Comparison of ENCODE assay signal across 16 cellular contexts in the genomic region with DNA sequence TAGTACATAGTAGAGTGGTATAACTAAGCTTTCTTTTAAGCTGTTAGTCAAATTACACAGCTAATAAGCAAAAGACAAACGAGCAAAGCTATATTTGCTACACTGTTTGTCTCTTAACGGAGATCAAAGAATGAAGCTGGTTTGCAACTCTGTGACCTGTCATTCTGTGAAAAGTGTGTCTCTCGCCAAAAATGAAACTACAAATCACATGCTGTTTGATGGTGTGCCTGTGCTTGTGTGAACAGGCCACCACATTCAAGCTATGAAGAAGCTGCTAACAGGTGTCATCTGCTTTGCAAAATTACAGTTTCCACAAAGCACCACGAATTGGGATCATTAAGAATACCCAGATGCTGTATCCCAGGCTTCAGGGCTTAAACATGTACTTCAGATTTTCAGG.
DNase-seq lines count a peak whose midpoint lies in the region; ATAC-seq lines count a peak whose summit lies in the region.
"Had no signal": no experiment of that assay in that cellular context is flagged by ENCODE, and none has a peak within 500 bp of the region (broad histone marks: within the 10 kb centered on the region; RNA-seq: fewer than 3 reads in every experiment).

No MANE protein-coding gene starts in this region.

- H3K4me3 ChIP-seq in endocrine pancreas (ENCODE audit: control insufficient read depth, insufficient read depth, low read length) = peak overlapping the region; percentile 64
- H3K4me3 ChIP-seq: HAP-1, lower lobe of right lung, MG63, tibial artery had no signal

- no peak for DNase-seq in hepatic stellate cell (ENCODE audit: low spot score)
- DNase-seq in stimulated activated naive CD4-positive, alpha-beta T cell (lab: John Stamatoyannopoulos, UW) = no peak
- no peak for DNase-seq in activated CD4-positive, CD25-positive, alpha-beta regulatory T cell (lab: John Stamatoyannopoulos, UW)
- DNase-seq: activated CD8-positive, alpha-beta memory T cell treated with anti-CD3 and anti-CD28 coated beads, Interleukin-2, amount 10 ng/mL, durations not matched to agents 7 days and 5 days; activated naive CD8-positive, alpha-beta T cell treated with anti-CD3 and anti-CD28 coated beads for 36 hours; cerebellar nuclear complex; hippocampal formation; lower lobe of right lung; MG63; tibial artery had no signal

- H3K27me3 ChIP-seq in endocrine pancreas (ENCODE audit: control insufficient read depth, insufficient read depth, low read length) = no peaks in the 10 kb centered on the region
- H3K27me3 ChIP-seq: MG63, neutrophil, tibial artery had no signal

- peak; percentile 61 for ATAC-seq in GM18517 (IDR thresholded peaks at IDR 0.05; ENCODE audit: unreplicated experiment)
- ATAC-seq in GM21360 (IDR thresholded peaks at IDR 0.05; ENCODE audit: unreplicated experiment) = peak; percentile 95
- peak; percentile 89 for ATAC-seq in HG03432 (IDR thresholded peaks at IDR 0.05; ENCODE audit: unreplicated experiment)
- ATAC-seq: activated CD8-positive, alpha-beta memory T cell treated with anti-CD3 and anti-CD28 coated beads, Interleukin-2, amount 10 ng/mL, durations not matched to agents 7 days and 5 days; lower lobe of right lung had no signal

- H3K9me3 ChIP-seq in endocrine pancreas (ENCODE audit: control insufficient read depth, low read length) = no peaks in the 10 kb centered on the region
- H3K9me3 ChIP-seq: HAP-1, lower lobe of right lung, MG63, neutrophil, tibial artery had no signal

- no peaks in the 10 kb centered on the region for H3K36me3 ChIP-seq in endocrine pancreas (ENCODE audit: control insufficient read depth, insufficient read depth, low read length)
- H3K36me3 ChIP-seq: HAP-1, lower lobe of right lung, MG63, neutrophil, tibial artery had no signal

- peaks cover 6% of the 10 kb centered on the region for H3K4me1 ChIP-seq in endocrine pancreas (ENCODE audit: control insufficient read depth, insufficient read depth, low read length)
- H3K4me1 ChIP-seq: lower lobe of right lung, tibial artery had no signal

- H3K9ac ChIP-seq in endocrine pancreas (ENCODE audit: control insufficient read depth, insufficient read depth, low read length) = no peak overlapping the region
